12 cellular contexts compared by ENCODE assay signal in genomic region chr6:119076173-119076965, GRCh38. TPM values are rescaled to one million over a fixed set of nuclear protein-coding genes. Genes with fewer than 3 reads are reported as not detected.
DNase-seq lines count a peak whose midpoint lies in the region; ATAC-seq and TF ChIP-seq lines count a peak whose summit lies in the region.
"Had no signal": no experiment of that assay in that cellular context is flagged by ENCODE, and none has a peak within 500 bp of the region (broad histone marks: within the 10 kb centered on the region; RNA-seq: fewer than 3 reads in every experiment).

No MANE protein-coding gene starts in this region.

- DNase-seq in CD8-positive, alpha-beta T cell, result no peak
- DNase-seq in NCI-H2029 (lab: John Stamatoyannopoulos, UW) (peak; percentile 78), natural killer cell (no peak), EL (no peak), AG20443 (ENCODE audit: low spot score) (no peak), HT-29 (ENCODE audit: low spot score) (no peak)
- peak; percentile 71 for DNase-seq in activated naive CD4-positive, alpha-beta T cell treated with anti-CD3 and anti-CD28 coated beads for 36 hours
- DNase-seq: mammary epithelial cell, NCI-H1930 had no signal

- H3K36me3 ChIP-seq in CD8-positive, alpha-beta T cell (ENCODE audit: insufficient read depth, low read length), result no peaks in the 10 kb centered on the region

- H3K9me3 ChIP-seq in CD8-positive, alpha-beta T cell (ENCODE audit: low read length), result no peaks in the 10 kb centered on the region

- CTCF ChIA-PET in CD8-positive, alpha-beta T cell (lab: Charles Lee), result interaction anchor here (3.0 kb wide), 1 partner anchor 34 kb away, joined by 14 read pairs; no protein-coding TSS in a partner anchor
- CTCF ChIA-PET in activated naive CD4-positive, alpha-beta T cell treated with anti-CD3 and anti-CD28 coated beads for 36 hours (lab: Charles Lee), result no interaction called here

- no peaks in the 10 kb centered on the region for H3K27me3 ChIP-seq in CD8-positive, alpha-beta T cell (ENCODE audit: insufficient read depth, low read length)

- POLR2A ChIA-PET in CD8-positive, alpha-beta T cell (lab: Charles Lee), result no interaction called here

- H3K4me3 ChIP-seq in CD8-positive, alpha-beta T cell (ENCODE audit: low read depth, low read length), result peak overlapping the region; percentile 58
- H3K4me3 ChIP-seq: skin epidermis had no signal

- peak overlapping the region; percentile 30 for H3K27ac ChIP-seq in CD8-positive, alpha-beta T cell (ENCODE audit: low read depth, low read length)
- H3K27ac ChIP-seq: C4-2B had no signal

- H3K9me3 Mint-ChIP-seq in CD8-positive, alpha-beta T cell, result no peaks in the 10 kb centered on the region
- no peaks in the 10 kb centered on the region for H3K9me3 Mint-ChIP-seq in activated naive CD4-positive, alpha-beta T cell treated with anti-CD3 and anti-CD28 coated beads for 36 hours
- H3K9me3 Mint-ChIP-seq in natural killer cell, result no peaks in the 10 kb centered on the region

- H3K27me3 Mint-ChIP-seq in CD8-positive, alpha-beta T cell (ENCODE audit: low read depth), result no peaks in the 10 kb centered on the region
- H3K27me3 Mint-ChIP-seq in activated naive CD4-positive, alpha-beta T cell treated with anti-CD3 and anti-CD28 coated beads for 36 hours (ENCODE audit: low read depth), result no peaks in the 10 kb centered on the region
- peaks cover 32 to 33% of the 10 kb centered on the region in 2 donors for H3K27me3 Mint-ChIP-seq in natural killer cell (ENCODE audit: low read depth in 2 of 2)

- TF ChIP-seq CTCF in CD8-positive, alpha-beta T cell (IDR thresholded peaks at IDR 0.05), result no peak
- TF ChIP-seq CTCF in natural killer cell (IDR thresholded peaks at IDR 0.05), result no peak

- H3K4me3 Mint-ChIP-seq in CD8-positive, alpha-beta T cell, result peak overlapping the region; percentile 77
- H3K4me3 Mint-ChIP-seq in activated naive CD4-positive, alpha-beta T cell treated with anti-CD3 and anti-CD28 coated beads for 36 hours, result peak overlapping the region; percentile 82
- peak overlapping the region; percentile 45 for H3K4me3 Mint-ChIP-seq in natural killer cell

- no peaks in the 10 kb centered on the region for H3K36me3 Mint-ChIP-seq in CD8-positive, alpha-beta T cell
- peaks cover 3% of the 10 kb centered on the region for H3K36me3 Mint-ChIP-seq in activated naive CD4-positive, alpha-beta T cell treated with anti-CD3 and anti-CD28 coated beads for 36 hours (ENCODE audit: low read depth)
- no peaks in the 10 kb centered on the region for H3K36me3 Mint-ChIP-seq in natural killer cell

- peak overlapping the region; percentile 66 for H3K27ac Mint-ChIP-seq in CD8-positive, alpha-beta T cell
- H3K27ac Mint-ChIP-seq in activated naive CD4-positive, alpha-beta T cell treated with anti-CD3 and anti-CD28 coated beads for 36 hours, result peak overlapping the region; percentile 96
- no peak overlapping the region for H3K27ac Mint-ChIP-seq in natural killer cell

- peaks cover 25% of the 10 kb centered on the region for H3K4me1 ChIP-seq in CD8-positive, alpha-beta T cell (ENCODE audit: insufficient read depth, low read length)

- peak; percentile 30 for ATAC-seq in CD8-positive, alpha-beta T cell
- ATAC-seq in natural killer cell (no peak), GM21367 (IDR thresholded peaks at IDR 0.05; ENCODE audit: unreplicated experiment) (no peak)

- intact Hi-C loops in CD8-positive, alpha-beta T cell (cut with DNase I, micrococcal nuclease), result loop anchor here (2.0 to 10.0 kb wide), 7 partner anchors 34 to 524 kb away; partner anchors contain the start of genes CEP85L (in 2 of the 2), MAN1A1 (in 1 of the 2) and MCM9 (in 1 of the 2)
- intact Hi-C loops in activated naive CD4-positive, alpha-beta T cell treated with anti-CD3 and anti-CD28 coated beads for 36 hours (cut with micrococcal nuclease), result loop anchor here (1.0 to 5.0 kb wide), 15 partner anchors 24 to 1509 kb away; partner anchors contain the start of genes ASF1A, CEP85L and GOPC
- intact Hi-C loops in natural killer cell (cut with micrococcal nuclease), result no loop called here

- H3K4me1 Mint-ChIP-seq in CD8-positive, alpha-beta T cell (ENCODE audit: low read depth), result peaks cover 39% of the 10 kb centered on the region
- peaks cover 56% of the 10 kb centered on the region for H3K4me1 Mint-ChIP-seq in activated naive CD4-positive, alpha-beta T cell treated with anti-CD3 and anti-CD28 coated beads for 36 hours (ENCODE audit: low read depth)
- H3K4me1 Mint-ChIP-seq in natural killer cell, result peaks cover 8 to 12% of the 10 kb centered on the region in 2 donors

RNA-seq across cellular contexts. Expression of gene FAM184A, which starts 2.1 kb away (rescaled TPM):
- total RNA-seq in CD8-positive, alpha-beta T cell, result under 1 TPM; 0.50 to 0.79 TPM
- total RNA-seq in activated naive CD4-positive, alpha-beta T cell treated with anti-CD3 and anti-CD28 coated beads for 36 hours, result 10 to 100 TPM; 13.5 to 14.0 TPM
- under 1 TPM; 0.09 to 0.40 (median 0.20) TPM for total RNA-seq in natural killer cell
- total RNA-seq in HT-29 (2014; rRNA removed; shearing (Covaris generic)), result not detected in 2 replicates

Comparison
In these comparisons a context has a peak if more than half of its experiments do, and no peak if none do; other contexts are left out.
1. DNase-seq: peak in NCI-H2029 (single experiment) and activated naive CD4-positive, alpha-beta T cell treated with anti-CD3 and anti-CD28 coated beads for 36 hours (single experiment); none in CD8-positive, alpha-beta T cell (0 of 7), natural killer cell (single experiment), EL (single experiment), AG20443 (single experiment) and HT-29 (single experiment).
2. H3K27ac Mint-ChIP-seq: peak in CD8-positive, alpha-beta T cell (single experiment) and activated naive CD4-positive, alpha-beta T cell treated with anti-CD3 and anti-CD28 coated beads for 36 hours (single experiment); none in natural killer cell (0 of 2).
3. RNA of gene FAM184A, which starts 2.1 kb away (total RNA-seq): 13.5 to 14.0 TPM in activated naive CD4-positive, alpha-beta T cell treated with anti-CD3 and anti-CD28 coated beads for 36 hours; 0.50 to 0.79 TPM in CD8-positive, alpha-beta T cell, 0.09 to 0.40 TPM in natural killer cell and not detected in HT-29; every median in the first group is over 4 times any median in the second.
4. Peak in every context shown above with its lines, with median percentiles within 50 percentile points of each other: H3K4me3 Mint-ChIP-seq.